12 cellular contexts compared by ENCODE assay signal in genomic region chr7:87476179-87476557, GRCh38. TPM values are rescaled to one million over a fixed set of nuclear protein-coding genes. Genes with fewer than 3 reads are reported as not detected.
DNase-seq lines count a peak whose midpoint lies in the region; ATAC-seq and TF ChIP-seq lines count a peak whose summit lies in the region.
"Had no signal": no experiment of that assay in that cellular context is flagged by ENCODE, and none has a peak within 500 bp of the region (broad histone marks: within the 10 kb centered on the region; RNA-seq: fewer than 3 reads in every experiment).

No MANE protein-coding gene starts in this region.

- intact Hi-C loops in CD4-positive, alpha-beta T cell (cut with DNase I, micrococcal nuclease) = no loop called here

- H2BK5ac ChIP-seq in trophoblast cell (ENCODE audit: low read depth, low read length, poor library complexity) = no peak overlapping the region

- H3K27me3 Mint-ChIP-seq in CD4-positive, alpha-beta T cell = peaks cover 31% of the 10 kb centered on the region

- peak overlapping the region; percentile 26 for H3K4me3 Mint-ChIP-seq in CD4-positive, alpha-beta T cell

- no peak overlapping the region for H3K23ac ChIP-seq in trophoblast cell (ENCODE audit: low read length)

- H3K4me3 ChIP-seq in OCI-LY3 (ENCODE audit: low read length) (peak overlapping the region; percentile 79), foreskin fibroblast (ENCODE audit: low read depth in 1 of 2, low read length in 2 of 2) (peak overlapping the region; percentile 19 to 26), trophoblast cell (ENCODE audit: low read depth, low read length) (no peak overlapping the region)

- TF ChIP-seq CTCF in CD4-positive, alpha-beta T cell (IDR thresholded peaks at IDR 0.05) = no peak
- TF ChIP-seq CTCF in OCI-LY3 (IDR thresholded peaks at IDR 0.05; ENCODE audit: low read depth, low read length) = no peak
- no peak for TF ChIP-seq CTCF in foreskin fibroblast (IDR thresholded peaks at IDR 0.05; ENCODE audit: low read depth, low read length)
- no peak for TF ChIP-seq CTCF in RWPE1 (conservative IDR thresholded peaks at IDR 0.05; ENCODE audit: low read depth)

- H2AK5ac ChIP-seq in trophoblast cell (ENCODE audit: low read length) = no peak overlapping the region

- H3K4me2 ChIP-seq in OCI-LY3 (ENCODE audit: low read length) (peak overlapping the region; percentile 99), trophoblast cell (ENCODE audit: low read length) (peak overlapping the region; percentile 86)

- H3K4me1 ChIP-seq in OCI-LY3 (ENCODE audit: low read length) (peaks cover 33% of the 10 kb centered on the region), trophoblast cell (ENCODE audit: control insufficient read depth in 1 of 2, insufficient read depth in 2 of 2, low read length in 2 of 2) (peaks cover 4% of the 10 kb centered on the region in 2 experiments)

- no peak overlapping the region for H4K8ac ChIP-seq in trophoblast cell (ENCODE audit: low read depth, low read length)

- no peaks in the 10 kb centered on the region for H3K79me1 ChIP-seq in trophoblast cell (ENCODE audit: low read length)

- H2BK120ac ChIP-seq in trophoblast cell (ENCODE audit: insufficient read depth, low read length, poor library complexity) = no peak overlapping the region

- no peak overlapping the region for H3K14ac ChIP-seq in trophoblast cell (ENCODE audit: low read length)

- POLR2A ChIA-PET in CD4-positive, alpha-beta T cell (lab: Charles Lee) = no interaction called here
- POLR2A ChIA-PET in RWPE1 (lab: Yijun Ruan, JAX; ENCODE audit: low non-redundant PET) = no interaction called here

- no peak for ATAC-seq in CD4-positive, alpha-beta T cell (ENCODE audit: poor library complexity)
- ATAC-seq in HG02870 (IDR thresholded peaks at IDR 0.05; ENCODE audit: unreplicated experiment) (no peak), GM18870 (IDR thresholded peaks at IDR 0.05; ENCODE audit: unreplicated experiment) (no peak)
- ATAC-seq: HCT116 had no signal

- no peak overlapping the region for H3K4ac ChIP-seq in trophoblast cell (ENCODE audit: low read depth, low read length)

- DNase-seq in CD4-positive, alpha-beta T cell = no peak
- DNase-seq in foreskin fibroblast (peak in 1 of 2 donors; percentile 5), trophoblast cell (no peak), dedifferentiated amniotic fluid mesenchymal stem cell (ENCODE audit: extremely low spot score) (no peak), RWPE1 (ENCODE audit: low spot score) (no peak)

- H2BK12ac ChIP-seq in trophoblast cell (ENCODE audit: low read length) = no peak overlapping the region

- peaks cover 5% of the 10 kb centered on the region; the same call in 1 of the 2 replicates for H4K20me1 ChIP-seq in OCI-LY3 (ENCODE audit: insufficient read depth, low read length)

- no peak overlapping the region for H3K27ac Mint-ChIP-seq in CD4-positive, alpha-beta T cell

- H3K36me3 Mint-ChIP-seq in CD4-positive, alpha-beta T cell (ENCODE audit: low read depth) = no peaks in the 10 kb centered on the region

- H3K9ac ChIP-seq in OCI-LY3 (ENCODE audit: low read length) (peak overlapping the region; percentile 74), trophoblast cell (ENCODE audit: low read length) (no peak overlapping the region)

- WGBS in trophoblast cell (ENCODE audit: extremely low coverage, insufficient coverage, insufficient read length) = no CpG with 5 or more reads among the region's 8 CpGs

- H3K4me1 Mint-ChIP-seq in CD4-positive, alpha-beta T cell (ENCODE audit: low read depth) = peaks cover 8% of the 10 kb centered on the region

- CTCF ChIA-PET in CD4-positive, alpha-beta T cell (lab: Charles Lee) = no interaction called here
- CTCF ChIA-PET in RWPE1 (lab: Yijun Ruan, JAX) = no interaction called here

- H3K27ac ChIP-seq in CD4-positive, alpha-beta T cell (ENCODE audit: low read depth, low read length) = no peak overlapping the region
- no peak overlapping the region for H3K27ac ChIP-seq in OCI-LY3 (ENCODE audit: low read length)
- no peak overlapping the region for H3K27ac ChIP-seq in trophoblast cell (ENCODE audit: low read depth, low read length)
- H3K27ac ChIP-seq in RWPE1 = no peak overlapping the region
- H3K27ac ChIP-seq: cardiac muscle cell, pancreas, SK-N-MC had no signal

- H3K79me2 ChIP-seq in OCI-LY3 (ENCODE audit: low read length) (no peaks in the 10 kb centered on the region), trophoblast cell (ENCODE audit: control insufficient read depth, insufficient read depth, low read length, poor library complexity) (no peaks in the 10 kb centered on the region)

- H3K9me3 ChIP-seq in CD4-positive, alpha-beta T cell (ENCODE audit: control insufficient read depth, low read length) = no peaks in the 10 kb centered on the region
- no peaks in the 10 kb centered on the region for H3K9me3 ChIP-seq in OCI-LY3 (ENCODE audit: insufficient read depth, low read length)
- no peaks in the 10 kb centered on the region for H3K9me3 ChIP-seq in trophoblast cell (ENCODE audit: insufficient read depth, low read depth, low read length)
- H3K9me3 ChIP-seq: pancreas had no signal

- no peak overlapping the region for H4K91ac ChIP-seq in trophoblast cell (ENCODE audit: low read depth, low read length)

- no peak overlapping the region for H3K18ac ChIP-seq in trophoblast cell (ENCODE audit: low read length)

- no peak overlapping the region for H4K12ac ChIP-seq in trophoblast cell (ENCODE audit: low read depth, low read length)

- no peaks in the 10 kb centered on the region for H3K36me3 ChIP-seq in OCI-LY3 (replicated peaks; ENCODE audit: low read depth, low read length)
- no peaks in the 10 kb centered on the region for H3K36me3 ChIP-seq in trophoblast cell (ENCODE audit: control insufficient read depth in 1 of 2, insufficient read depth in 2 of 2, low read length in 2 of 2)
- H3K36me3 ChIP-seq: cardiac muscle cell, pancreas had no signal

- peaks cover 36% of the 10 kb centered on the region for H3K27me3 ChIP-seq in CD4-positive, alpha-beta T cell (ENCODE audit: control insufficient read depth, insufficient read depth, low read length)
- H3K27me3 ChIP-seq in OCI-LY3 (ENCODE audit: low read depth, low read length) (peaks cover 54% of the 10 kb centered on the region), trophoblast cell (ENCODE audit: insufficient read depth, low read length) (peaks cover 15% of the 10 kb centered on the region)

- H2AFZ ChIP-seq in OCI-LY3 (ENCODE audit: low read depth, low read length) = peak overlapping the region; percentile 76
- no peak overlapping the region for H2AFZ ChIP-seq in trophoblast cell (ENCODE audit: insufficient read depth, low read length, poor library complexity)

- H3K9me3 Mint-ChIP-seq in CD4-positive, alpha-beta T cell = no peaks in the 10 kb centered on the region

RNA-seq across cellular contexts. Expression of gene ABCB4, which starts 0.7 kb away (rescaled TPM):
- not detected for total RNA-seq in CD4-positive, alpha-beta T cell
- 0.03 and 0.10 TPM in 2 replicates for polyA plus RNA-seq in trophoblast cell (2013)
